18 cellular contexts compared by ENCODE assay signal in the genomic region with DNA sequence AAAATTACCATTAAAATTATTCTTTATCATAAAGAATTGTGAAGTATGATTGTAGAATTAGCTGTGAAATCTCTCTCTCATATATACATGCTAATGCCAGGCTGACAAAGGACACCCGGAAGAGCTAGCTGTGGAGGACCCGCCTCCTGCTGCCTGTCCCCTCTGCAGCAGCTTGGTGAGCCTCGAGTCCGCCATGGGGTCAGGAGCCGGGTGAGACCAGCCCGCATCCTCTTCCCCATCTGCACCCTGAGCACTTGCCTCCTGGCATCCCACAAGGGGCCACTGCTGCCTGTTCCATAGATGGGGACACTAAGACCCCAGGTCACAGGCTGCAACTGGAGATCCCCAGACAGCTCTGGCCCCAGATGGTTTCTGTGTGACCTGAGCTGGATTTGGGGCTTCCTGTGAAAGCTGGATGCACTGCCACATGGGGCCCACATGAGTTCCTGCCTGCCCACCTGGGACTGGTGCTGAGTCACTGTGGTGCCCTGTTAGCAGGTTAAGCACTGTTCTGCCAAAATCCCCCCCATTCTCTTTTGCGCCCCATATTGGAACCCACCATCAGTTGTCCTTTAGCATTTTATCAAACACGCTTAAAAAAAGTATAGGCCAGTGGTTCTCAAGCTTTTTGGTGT.
DNase-seq lines count a peak whose midpoint lies in the region; ATAC-seq, FAIRE-seq and TF ChIP-seq lines count a peak whose summit lies in the region.
"Had no signal": no experiment of that assay in that cellular context is flagged by ENCODE, and none has a peak within 500 bp of the region (broad histone marks: within the 10 kb centered on the region; RNA-seq: fewer than 3 reads in every experiment).

No MANE protein-coding gene starts in this region.

- in situ Hi-C loops in K562 (cut with MboI): loop anchor here (5.0 kb wide), 1 partner anchor 84 kb away; no protein-coding TSS in a partner anchor

- TF ChIP-seq CTCF in Loucy (conservative IDR thresholded peaks at IDR 0.05; ENCODE audit: low read length): no peak
- TF ChIP-seq CTCF in K562 (IDR thresholded peaks at IDR 0.05 in 2 of 3, conservative IDR thresholded peaks at IDR 0.05 in 1 of 3; ENCODE audit: insufficient read depth in 2 of 3, low read depth in 1 of 3, low read length in 3 of 3): no peak

- CTCF ChIA-PET in activated naive CD4-positive, alpha-beta T cell treated with anti-CD3 and anti-CD28 coated beads for 36 hours (lab: Charles Lee): interaction anchor here (0.6 to 1.7 kb wide), 6 partner anchors 13 to 854 kb away, joined by 3 to 7 read pairs (median 4); no protein-coding TSS in a partner anchor
- CTCF ChIA-PET in K562 (lab: Yijun Ruan, JAX; ENCODE audit: low intra/inter-chr PET ratio): interaction anchor here (0.6 kb wide), 1 partner anchor 26 kb away, joined by 3 read pairs; no protein-coding TSS in a partner anchor

- H3K4me3 ChIP-seq in Loucy (ENCODE audit: low read length, poor library complexity, severe bottlenecking) (peak overlapping the region; percentile 62), K562 (no peak overlapping the region)
- H3K4me3 ChIP-seq: colonic mucosa, HAP-1 had no signal

- no peak for ATAC-seq in activated naive CD4-positive, alpha-beta T cell treated with anti-CD3 and anti-CD28 coated beads, Interleukin-2, amount 50 U/mL, for 72 hours
- no peak for ATAC-seq in K562
- ATAC-seq in stimulated activated naive B cell treated with anti-CD40 and anti-IgM and Interleukin-4, amounts not matched to agents 10 μg/mL and 1 μg/mL and 100 μg/mL, for 72 hours (replicated peaks): peak; percentile 43 to 48
- ATAC-seq: activated CD4-positive, CD25-positive, alpha-beta regulatory T cell treated with anti-CD3 and anti-CD28 coated beads, Interleukin-2, amount 50 U/mL, for 24 hours had no signal

- POLR2A ChIA-PET in K562 (lab: Yijun Ruan, JAX): interaction anchor here (0.6 to 2.0 kb wide), 5 partner anchors 8 to 72 kb away, joined by 3 to 9 read pairs (median 4); no protein-coding TSS in a partner anchor

- no peak overlapping the region for H3K4me3 Mint-ChIP-seq in activated naive CD4-positive, alpha-beta T cell treated with anti-CD3 and anti-CD28 coated beads for 36 hours
- H3K4me3 Mint-ChIP-seq in stimulated activated naive B cell treated with anti-CD40 and anti-IgM and Interleukin-4, amounts not matched to agents 10 μg/mL and 1 μg/mL and 100 μg/mL, for 72 hours: no peak overlapping the region
- H3K4me3 Mint-ChIP-seq: activated naive CD4-positive, alpha-beta T cell treated with anti-CD3 and anti-CD28 coated beads, Interleukin-2, amount 10 ng/mL, durations not matched to agents 7 days and 5 days; T-helper 2 cell treated with Interferon-gamma antibody and Interleukin-4, amounts not matched to agents 5 μg/mL and 100 μg/mL, for 36 hours; type B pancreatic cell had no signal

- H3K79me2 ChIP-seq in Loucy (ENCODE audit: insufficient read depth, low read length): peaks cover 61% of the 10 kb centered on the region
- peaks cover 8% of the 10 kb centered on the region; the same call in 2 of the 3 replicates for H3K79me2 ChIP-seq in K562 (ENCODE audit: control insufficient read depth, insufficient read depth, low read length)

- peak overlapping the region; percentile 41 for H3K27ac Mint-ChIP-seq in activated naive CD4-positive, alpha-beta T cell treated with anti-CD3 and anti-CD28 coated beads for 36 hours
- H3K27ac Mint-ChIP-seq in activated naive CD4-positive, alpha-beta T cell treated with anti-CD3 and anti-CD28 coated beads, Interleukin-2, amount 50 U/mL, for 72 hours: peak overlapping the region in 1 of 2 donors; percentile 48
- H3K27ac Mint-ChIP-seq in stimulated activated naive B cell treated with anti-CD40 and anti-IgM and Interleukin-4, amounts not matched to agents 10 μg/mL and 1 μg/mL and 100 μg/mL, for 72 hours: peak overlapping the region; percentile 84
- H3K27ac Mint-ChIP-seq: activated naive CD4-positive, alpha-beta T cell treated with anti-CD3 and anti-CD28 coated beads, Interleukin-2, amount 10 ng/mL, durations not matched to agents 7 days and 5 days; T-helper 2 cell treated with Interferon-gamma antibody and Interleukin-4, amounts not matched to agents 5 μg/mL and 100 μg/mL, for 36 hours; type B pancreatic cell had no signal

- H3K27me3 ChIP-seq in Loucy (ENCODE audit: insufficient read depth, low read length, poor library complexity, severe bottlenecking) (no peaks in the 10 kb centered on the region), K562 (ENCODE audit: control insufficient read depth in 2 of 2, insufficient read depth in 2 of 2, low read length in 2 of 2) (no peaks in the 10 kb centered on the region)
- H3K27me3 ChIP-seq: colonic mucosa had no signal

- H3K36me3 Mint-ChIP-seq in activated naive CD4-positive, alpha-beta T cell treated with anti-CD3 and anti-CD28 coated beads for 36 hours (ENCODE audit: low read depth): no peaks in the 10 kb centered on the region
- H3K36me3 Mint-ChIP-seq in activated naive CD4-positive, alpha-beta T cell treated with anti-CD3 and anti-CD28 coated beads, Interleukin-2, amount 50 U/mL, for 72 hours: no peaks in the 10 kb centered on the region
- peaks cover 7 to 23% of the 10 kb centered on the region in 2 donors for H3K36me3 Mint-ChIP-seq in stimulated activated naive B cell treated with anti-CD40 and anti-IgM and Interleukin-4, amounts not matched to agents 10 μg/mL and 1 μg/mL and 100 μg/mL, for 72 hours
- H3K36me3 Mint-ChIP-seq: type B pancreatic cell had no signal

- no peaks in the 10 kb centered on the region for H3K9me2 ChIP-seq in Loucy (replicated peaks; ENCODE audit: low read depth, low read length)

- no peak for TF ChIP-seq RAD21 in K562 (CRISPR knock-in tag; conservative IDR thresholded peaks at IDR 0.05 in 1 of 2, IDR thresholded peaks at IDR 0.05 in 1 of 2)

- peaks cover 8% of the 10 kb centered on the region for H3F3A ChIP-seq in Loucy (ENCODE audit: low read depth)

- DNase-seq in activated naive CD4-positive, alpha-beta T cell treated with anti-CD3 and anti-CD28 coated beads for 36 hours: no peak
- no peak for DNase-seq in activated naive CD4-positive, alpha-beta T cell treated with anti-CD3 and anti-CD28 coated beads, Interleukin-2, amount 50 U/mL, for 72 hours (ENCODE audit: low spot score in 2 of 2)
- DNase-seq in K562 (ENCODE audit: extremely low read depth in 1 of 4, low spot score in 3 of 4) (no peak), HTR-8/SVneo (ENCODE audit: insufficient read length, low spot score) (no peak), NOMO-1 treated with dmso at 0.1 percent for 144 hours (lab: John Stamatoyannopoulos, UW; ENCODE audit: unreplicated experiment) (no peak), COR-L47 (lab: John Stamatoyannopoulos, UW) (no peak)
- DNase-seq in stimulated activated naive B cell treated with anti-CD40 and anti-IgM and Interleukin-4, amounts not matched to agents 10 μg/mL and 1 μg/mL and 100 μg/mL, for 72 hours: no peak
- DNase-seq: activated naive CD4-positive, alpha-beta T cell treated with anti-CD3 and anti-CD28 coated beads, Interleukin-2, amount 10 ng/mL, durations not matched to agents 7 days and 5 days; colonic mucosa; EL; NCI-H1930; SIG-M5; stimulated activated naive CD4-positive, alpha-beta T cell treated with Interleukin-2 at 50 U/mL for 16 hours had no signal

- H3K9me3 Mint-ChIP-seq in activated naive CD4-positive, alpha-beta T cell treated with anti-CD3 and anti-CD28 coated beads for 36 hours: no peaks in the 10 kb centered on the region
- H3K9me3 Mint-ChIP-seq in activated naive CD4-positive, alpha-beta T cell treated with anti-CD3 and anti-CD28 coated beads, Interleukin-2, amount 50 U/mL, for 72 hours: no peaks in the 10 kb centered on the region
- no peaks in the 10 kb centered on the region for H3K9me3 Mint-ChIP-seq in stimulated activated naive B cell treated with anti-CD40 and anti-IgM and Interleukin-4, amounts not matched to agents 10 μg/mL and 1 μg/mL and 100 μg/mL, for 72 hours
- H3K9me3 Mint-ChIP-seq: activated naive CD4-positive, alpha-beta T cell treated with anti-CD3 and anti-CD28 coated beads, Interleukin-2, amount 10 ng/mL, durations not matched to agents 7 days and 5 days; T-helper 2 cell treated with Interferon-gamma antibody and Interleukin-4, amounts not matched to agents 5 μg/mL and 100 μg/mL, for 36 hours; type B pancreatic cell had no signal

- no peaks in the 10 kb centered on the region for H3K27me3 Mint-ChIP-seq in activated naive CD4-positive, alpha-beta T cell treated with anti-CD3 and anti-CD28 coated beads for 36 hours (ENCODE audit: low read depth)
- H3K27me3 Mint-ChIP-seq in stimulated activated naive B cell treated with anti-CD40 and anti-IgM and Interleukin-4, amounts not matched to agents 10 μg/mL and 1 μg/mL and 100 μg/mL, for 72 hours: no peaks in the 10 kb centered on the region
- H3K27me3 Mint-ChIP-seq: activated naive CD4-positive, alpha-beta T cell treated with anti-CD3 and anti-CD28 coated beads, Interleukin-2, amount 10 ng/mL, durations not matched to agents 7 days and 5 days; type B pancreatic cell had no signal

- H3K9me3 ChIP-seq in Loucy (ENCODE audit: insufficient read depth, low read depth, low read length): no peaks in the 10 kb centered on the region
- H3K9me3 ChIP-seq in K562 (replicated peaks; ENCODE audit: control insufficient read depth, insufficient read depth, low read depth, low read length): no peaks in the 10 kb centered on the region
- H3K9me3 ChIP-seq: colonic mucosa, HAP-1 had no signal

- FAIRE-seq in K562 (lab: Jason Lieb, UNC): no peak
- no peak for FAIRE-seq in HTR-8/SVneo (lab: Jason Lieb, UNC)

- H3K4me1 ChIP-seq in Loucy (ENCODE audit: insufficient read depth, low read length, poor library complexity, severe bottlenecking) (peaks cover 58% of the 10 kb centered on the region), K562 (replicated peaks in 1 of 2; ENCODE audit: control insufficient read depth in 2 of 2, insufficient read depth in 2 of 2, low read length in 2 of 2) (peaks cover 24 to 53% of the 10 kb centered on the region in 2 experiments; a peak in 4 of 5 replicates)
- H3K4me1 ChIP-seq: colonic mucosa had no signal

- H3K9me1 ChIP-seq in K562 (ENCODE audit: control insufficient read depth, insufficient read depth, low read length): no peaks in the 10 kb centered on the region

- intact Hi-C loops in activated naive CD4-positive, alpha-beta T cell treated with anti-CD3 and anti-CD28 coated beads for 36 hours (cut with micrococcal nuclease): no loop called here
- intact Hi-C loops in K562 (cut with micrococcal nuclease): no loop called here

- H3K9ac ChIP-seq in Loucy (ENCODE audit: low read depth, low read length, poor library complexity, severe bottlenecking) (peak overlapping the region; percentile 62), K562 (ENCODE audit: insufficient read depth in 1 of 2, low read depth in 2 of 2, low read length in 2 of 2) (peak overlapping the region in 1 of 2 experiments; percentile 70; a peak in 2 of 4 replicates)

- H3K4me2 ChIP-seq in Loucy (ENCODE audit: low read depth, low read length, poor library complexity, severe bottlenecking) (peak overlapping the region; percentile 80), K562 (ENCODE audit: insufficient read depth, low read length) (no peak overlapping the region)

- no peak overlapping the region for H3K27ac ChIP-seq in K562 (ENCODE audit: extremely low read depth, low read depth, low read length)
- H3K27ac ChIP-seq: colonic mucosa had no signal

- H3K4me1 Mint-ChIP-seq in activated naive CD4-positive, alpha-beta T cell treated with anti-CD3 and anti-CD28 coated beads for 36 hours (ENCODE audit: low read depth): peaks cover 40% of the 10 kb centered on the region
- peaks cover 61 to 74% of the 10 kb centered on the region in 2 donors for H3K4me1 Mint-ChIP-seq in stimulated activated naive B cell treated with anti-CD40 and anti-IgM and Interleukin-4, amounts not matched to agents 10 μg/mL and 1 μg/mL and 100 μg/mL, for 72 hours

- TF ChIP-seq POLR2A in K562 (conservative IDR thresholded peaks at IDR 0.05): no peak

- WGBS in K562 (ENCODE audit: insufficient coverage, low coverage, missing lambda C conversion rate): 83% methylated on average over 8 of the region's 8 CpGs

- no TSS peak for BruUV-seq in K562 (replicated peaks; lab: Mats Ljungman, UMichigan)

- no peaks in the 10 kb centered on the region; the same call in 1 of the 2 replicates for H3K36me3 ChIP-seq in Loucy (ENCODE audit: insufficient read depth, low read length)
- H3K36me3 ChIP-seq in K562 (ENCODE audit: control insufficient read depth, insufficient read depth, low read length): no peaks in the 10 kb centered on the region
- H3K36me3 ChIP-seq: colonic mucosa, HAP-1 had no signal

- H4K20me1 ChIP-seq in Loucy (ENCODE audit: insufficient read depth, low read length, poor library complexity, severe bottlenecking) (no peaks in the 10 kb centered on the region), K562 (replicated peaks; ENCODE audit: control insufficient read depth, insufficient read depth, low read length) (no peaks in the 10 kb centered on the region; the same call in 1 of the 2 replicates)

- TF ChIP-seq EP300 in K562 (IDR thresholded peaks at IDR 0.05; ENCODE audit: low read length): no peak

- H2AFZ ChIP-seq in Loucy (ENCODE audit: low read length) (no peak overlapping the region), K562 (ENCODE audit: low read depth, low read length) (no peak overlapping the region)

Comparison
In these comparisons a context has a peak if more than half of its experiments do, and no peak if none do; other contexts are left out.
1. ATAC-seq: peak in stimulated activated naive B cell treated with anti-CD40 and anti-IgM and Interleukin-4, amounts not matched to agents 10 μg/mL and 1 μg/mL and 100 μg/mL, for 72 hours (2 of 2); none in activated naive CD4-positive, alpha-beta T cell treated with anti-CD3 and anti-CD28 coated beads, Interleukin-2, amount 50 U/mL, for 72 hours (0 of 2) and K562 (single experiment).